8 cellular contexts compared by ENCODE assay signal in genomic region chr1:155562581-155563376, GRCh38. TPM values are rescaled to one million over a fixed set of nuclear protein-coding genes. Genes with fewer than 3 reads are reported as not detected.
DNase-seq lines count a peak whose midpoint lies in the region; ATAC-seq and TF ChIP-seq lines count a peak whose summit lies in the region.

TSS of gene ASH1L (minus strand) at chr1:155562803. CDS start at chr1:155521519, 41,284 bp downstream.

- peaks cover 28% of the 10 kb centered on the region for H3K4me1 Mint-ChIP-seq in nephron

- no peaks in the 10 kb centered on the region for H3K27me3 Mint-ChIP-seq in nephron (ENCODE audit: low read depth)

- peak; percentile 82 for ATAC-seq in stimulated activated naive CD8-positive, alpha-beta T cell treated with anti-CD3 and anti-CD28 coated beads, Interleukin-15, Interleukin-2, amounts not matched to agents 100 U/mL and 50 U/mL, for 24 hours

- no peaks in the 10 kb centered on the region for H3K9me3 Mint-ChIP-seq in nephron

- H3K9me3 ChIP-seq in MG63 = no peaks in the 10 kb centered on the region

- H3K4me3 ChIP-seq in H7 (ENCODE audit: insufficient read depth, low read depth, low read length) (peak within 1 kb of the TSS; percentile 95), MG63 (peak within 1 kb of the TSS; percentile 92), fibroblast of pulmonary artery (replicated peaks; ENCODE audit: low read depth, low read length) (peak within 1 kb of the TSS; percentile 91)

- H3K36me3 ChIP-seq in H7 (replicated peaks; ENCODE audit: control insufficient read depth, insufficient read depth, low read length) = peaks cover 1% of the 10 kb centered on the region; the same call in 1 of the 2 replicates
- H3K36me3 ChIP-seq in MG63 = peaks cover 21% of the 10 kb centered on the region

- H3K4me3 Mint-ChIP-seq in nephron = peak within 1 kb of the TSS; percentile 98 to 100 (median 100)

- TF ChIP-seq CTCF in fibroblast of pulmonary artery (IDR thresholded peaks at IDR 0.05; ENCODE audit: low read length, missing control alignments) = no peak
- no peak for TF ChIP-seq CTCF in nephron (IDR thresholded peaks at IDR 0.05; ENCODE audit: unreplicated experiment in 3 of 3)

- peaks cover 2% of the 10 kb centered on the region for H3K36me3 Mint-ChIP-seq in nephron (ENCODE audit: low read depth)

- peak within 1 kb of the TSS; percentile 95 to 99 (median 98) for H3K27ac Mint-ChIP-seq in nephron

- DNase-seq in EH (ENCODE audit: low read depth) (peak; percentile 91), H7 (peak; percentile 98), MG63 (peak; percentile 96), SHP77 (lab: John Stamatoyannopoulos, UW) (peak; percentile 96 to 97), fibroblast of pulmonary artery (ENCODE audit: low read depth) (peak; percentile 92)
- DNase-seq in activated effector memory CD4-positive, alpha-beta T cell treated with Interleukin-2 at 50 U/mL for 16 hours = peak; percentile 91
- DNase-seq in stimulated activated naive CD8-positive, alpha-beta T cell treated with anti-CD3 and anti-CD28 coated beads, Interleukin-15, Interleukin-2, amounts not matched to agents 100 U/mL and 50 U/mL, for 24 hours = peak; percentile 95

- H3K27me3 ChIP-seq in H7 (ENCODE audit: control insufficient read depth, insufficient read depth, low read length) (no peaks in the 10 kb centered on the region), MG63 (no peaks in the 10 kb centered on the region)

RNA-seq across cellular contexts. Expression of gene ASH1L, which starts in this region (rescaled TPM):
- total RNA-seq in H7 (2014; rRNA removed; shearing (Covaris generic)) = 12.0 and 21.0 TPM in 2 replicates
- total RNA-seq in MG63 (2014; rRNA removed; shearing (Covaris generic); ENCODE audit: low replicate concordance) = 10.2 and 15.6 TPM in 2 replicates

Comparison
In these comparisons a context has a peak if more than half of its experiments do, and no peak if none do; other contexts are left out.
1. Peak in every context shown above with its lines: DNase-seq, ATAC-seq and H3K4me3 ChIP-seq.